ENCODE assay signal across 8 cellular contexts in the genomic region with DNA sequence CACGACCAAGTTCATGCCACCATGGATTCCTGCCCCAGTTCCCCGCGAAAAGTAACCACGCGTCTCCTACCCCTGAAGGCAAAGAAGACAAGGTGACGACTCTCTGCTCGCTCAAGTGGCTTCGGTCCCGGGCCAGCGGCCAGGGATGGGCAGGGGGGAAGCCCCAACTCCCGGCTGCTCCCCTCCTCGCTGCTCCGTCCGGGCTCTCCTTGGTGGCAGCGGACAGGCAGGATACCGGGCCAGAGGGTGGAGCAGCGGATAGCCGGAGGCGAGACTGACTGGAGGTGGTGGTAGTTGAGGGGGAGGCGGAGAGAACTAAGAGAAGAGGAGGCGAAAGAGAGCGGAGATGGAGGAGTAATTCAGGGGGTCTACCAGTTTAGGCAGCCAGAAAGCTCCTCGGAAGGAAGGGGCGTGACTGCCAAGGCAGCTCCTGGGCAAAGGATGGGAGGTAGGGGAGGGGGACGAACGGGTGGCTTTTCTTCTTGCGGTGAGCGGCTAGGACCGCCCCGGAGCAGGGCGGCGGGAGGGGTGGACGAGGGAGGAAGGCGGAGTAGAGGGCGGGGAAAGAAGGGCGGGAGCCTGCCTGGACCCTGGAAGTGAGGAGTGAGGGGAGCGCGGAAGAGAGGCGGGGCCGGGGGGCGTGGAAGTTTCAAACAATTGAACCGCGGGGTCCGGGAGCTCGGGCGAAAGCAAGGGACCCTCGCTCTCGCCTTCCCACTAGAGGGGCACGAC. TPM values are rescaled to one million over a fixed set of nuclear protein-coding genes. Genes with fewer than 3 reads are reported as not detected.
DNase-seq lines count a peak whose midpoint lies in the region; ATAC-seq and TF ChIP-seq lines count a peak whose summit lies in the region.

A gene with protein sequence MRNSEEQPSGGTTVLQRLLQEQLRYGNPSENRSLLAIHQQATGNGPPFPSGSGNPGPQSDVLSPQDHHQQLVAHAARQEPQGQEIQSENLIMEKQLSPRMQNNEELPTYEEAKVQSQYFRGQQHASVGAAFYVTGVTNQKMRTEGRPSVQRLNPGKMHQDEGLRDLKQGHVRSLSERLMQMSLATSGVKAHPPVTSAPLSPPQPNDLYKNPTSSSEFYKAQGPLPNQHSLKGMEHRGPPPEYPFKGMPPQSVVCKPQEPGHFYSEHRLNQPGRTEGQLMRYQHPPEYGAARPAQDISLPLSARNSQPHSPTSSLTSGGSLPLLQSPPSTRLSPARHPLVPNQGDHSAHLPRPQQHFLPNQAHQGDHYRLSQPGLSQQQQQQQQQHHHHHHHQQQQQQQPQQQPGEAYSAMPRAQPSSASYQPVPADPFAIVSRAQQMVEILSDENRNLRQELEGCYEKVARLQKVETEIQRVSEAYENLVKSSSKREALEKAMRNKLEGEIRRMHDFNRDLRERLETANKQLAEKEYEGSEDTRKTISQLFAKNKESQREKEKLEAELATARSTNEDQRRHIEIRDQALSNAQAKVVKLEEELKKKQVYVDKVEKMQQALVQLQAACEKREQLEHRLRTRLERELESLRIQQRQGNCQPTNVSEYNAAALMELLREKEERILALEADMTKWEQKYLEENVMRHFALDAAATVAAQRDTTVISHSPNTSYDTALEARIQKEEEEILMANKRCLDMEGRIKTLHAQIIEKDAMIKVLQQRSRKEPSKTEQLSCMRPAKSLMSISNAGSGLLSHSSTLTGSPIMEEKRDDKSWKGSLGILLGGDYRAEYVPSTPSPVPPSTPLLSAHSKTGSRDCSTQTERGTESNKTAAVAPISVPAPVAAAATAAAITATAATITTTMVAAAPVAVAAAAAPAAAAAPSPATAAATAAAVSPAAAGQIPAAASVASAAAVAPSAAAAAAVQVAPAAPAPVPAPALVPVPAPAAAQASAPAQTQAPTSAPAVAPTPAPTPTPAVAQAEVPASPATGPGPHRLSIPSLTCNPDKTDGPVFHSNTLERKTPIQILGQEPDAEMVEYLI (minus strand): TSS at position 450 of the 732 bp plus-strand sequence. CDS start 17,705 bp downstream, outside the sequence.

- H3K4me3 ChIP-seq in dorsolateral prefrontal cortex (peak within 1 kb of the TSS; percentile 48 to 85 (median 70)), right lobe of liver (peak within 1 kb of the TSS; percentile 49 to 63 (median 62))

- H3K36me3 ChIP-seq in right lobe of liver, result no peaks in the 10 kb centered on the region

- TF ChIP-seq POLR2A in right lobe of liver (IDR thresholded peaks at IDR 0.05), result no peak

- intact Hi-C loops in dorsolateral prefrontal cortex (cut with DNase I) (no loop called here), right lobe of liver (cut with DNase I) (no loop called here)

- no peaks in the 10 kb centered on the region for H3K9me3 ChIP-seq in right lobe of liver

- H3K27me3 ChIP-seq in dorsolateral prefrontal cortex (peaks cover 0 to 92% (median 34%) of the 10 kb centered on the region in 45 donors), right lobe of liver (no peaks in the 10 kb centered on the region)

- peak; percentile 71 for ATAC-seq in HG03039 (IDR thresholded peaks at IDR 0.05; ENCODE audit: unreplicated experiment)
- ATAC-seq in right lobe of liver, result peak; percentile 88 to 93 (median 91)

- DNase-seq in NCI-H2107 treated with DMSO at 0.1 percent for 48 hours (lab: John Stamatoyannopoulos, UW; ENCODE audit: unreplicated experiment), result peak; percentile 13
- DNase-seq in NCI-H2107 (lab: John Stamatoyannopoulos, UW), result no peak
- DNase-seq in NCI-H226, result peak; percentile 21
- DNase-seq in activated CD4-positive, alpha-beta T cell treated with anti-CD3 and anti-CD28 coated beads, Interleukin-2, amount 50 U/mL, for 24 hours (ENCODE audit: low read depth in 1 of 2, low spot score in 1 of 2), result peak; percentile 3 to 27
- DNase-seq in dorsolateral prefrontal cortex, result peak; percentile 48 to 83 (median 72)
- DNase-seq in right lobe of liver, result peak; percentile 84 to 87 (median 87)
- peak; percentile 53 for DNase-seq in stimulated activated CD4-positive, alpha-beta T cell treated with anti-CD3 and anti-CD28 coated beads, Interleukin-4, amount 100 ng/mL, for 1 hour

- 15% methylated on average over 34 of the region's 49 CpGs for WGBS in right lobe of liver (ENCODE audit: insufficient coverage, low coverage, low lambda C conversion rate, missing lambda C conversion rate)

- H3K27ac ChIP-seq in dorsolateral prefrontal cortex (peak within 1 kb of the TSS in 58 of 59 donors; percentile 62 to 93 (median 86)), right lobe of liver (peak within 1 kb of the TSS in 2 of 3 donors; percentile 54 to 58)

- no peaks in the 10 kb centered on the region for H3K4me1 ChIP-seq in right lobe of liver

- TF ChIP-seq CTCF in dorsolateral prefrontal cortex (IDR thresholded peaks at IDR 0.05 in 54 of 56, conservative IDR thresholded peaks at IDR 0.05 in 2 of 56; ENCODE audit: low read depth in 1 of 56, partially characterized antibody in 56 of 56) (peak in 1 of 56 donors; percentile 1), right lobe of liver (IDR thresholded peaks at IDR 0.05) (no peak)

RNA-seq across cellular contexts. Expression of the gene that starts here (rescaled TPM):
- total RNA-seq in dorsolateral prefrontal cortex (100 to 1,000 TPM in 12 of 120 experiments, 10 to 100 TPM in 108; 41.2 to 186 (median 76.8) TPM), right lobe of liver (1 to 10 TPM; 2.9 to 9.6 (median 6.0) TPM)
